In the genomic region with DNA sequence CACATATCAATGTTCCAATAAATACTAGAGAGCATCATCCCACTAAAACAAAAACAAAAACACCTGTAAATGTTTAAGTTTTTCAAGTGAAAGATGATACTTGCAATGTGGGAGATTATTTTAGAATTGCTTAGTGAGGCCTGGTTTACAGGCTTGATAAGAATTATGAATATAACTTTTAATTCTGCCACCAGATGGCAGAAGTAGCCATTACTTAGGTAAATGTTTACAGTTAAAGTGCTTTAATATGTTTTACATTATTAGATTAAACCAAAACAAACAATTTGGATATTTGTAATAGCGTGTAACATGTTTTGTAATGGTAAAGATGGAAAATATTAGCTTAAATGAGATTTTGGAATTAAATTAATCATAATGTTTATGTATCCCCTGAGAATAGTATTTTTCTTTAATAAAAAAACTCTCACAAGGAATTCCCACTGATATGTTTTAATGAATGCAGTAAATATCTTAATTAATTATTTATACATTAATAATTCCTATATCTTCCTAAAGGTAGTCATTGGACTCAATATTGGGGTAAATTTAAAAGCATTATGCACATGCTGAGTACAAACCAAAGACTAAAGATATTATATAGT, we compare ENCODE assay signal across 8 cellular contexts.
DNase-seq lines count a peak whose midpoint lies in the region; ATAC-seq and TF ChIP-seq lines count a peak whose summit lies in the region.
"Had no signal": no experiment of that assay in that cellular context is flagged by ENCODE, and none has a peak within 500 bp of the region (broad histone marks: within the 10 kb centered on the region; RNA-seq: fewer than 3 reads in every experiment).

No MANE protein-coding gene starts in this region.

- peaks cover 4% of the 10 kb centered on the region for H3K27me3 Mint-ChIP-seq in osteocyte (ENCODE audit: unreplicated experiment)

- H3K4me3 Mint-ChIP-seq in osteocyte (ENCODE audit: unreplicated experiment), result no peak overlapping the region

- ATAC-seq in GM19467 (IDR thresholded peaks at IDR 0.05; ENCODE audit: unreplicated experiment), result no peak

- no peak overlapping the region for H3K27ac Mint-ChIP-seq in osteocyte (ENCODE audit: unreplicated experiment)

- no peaks in the 10 kb centered on the region for H3K9me3 Mint-ChIP-seq in osteocyte (ENCODE audit: unreplicated experiment)

- no peaks in the 10 kb centered on the region for H3K4me1 Mint-ChIP-seq in osteocyte (ENCODE audit: unreplicated experiment)

- no peak overlapping the region for H3K4me3 ChIP-seq in choroid plexus epithelial cell (ENCODE audit: low read depth, low read length)

- TF ChIP-seq CTCF in choroid plexus epithelial cell (conservative IDR thresholded peaks at IDR 0.05; ENCODE audit: low read depth, low read length), result peak; percentile 25
- TF ChIP-seq CTCF in osteocyte (IDR thresholded peaks at IDR 0.05), result peak; percentile 67

- DNase-seq in GM04504 (ENCODE audit: low read depth), result peak; percentile 6
- peak; percentile 52 for DNase-seq in NAMALWA (ENCODE audit: low spot score)
- DNase-seq in choroid plexus epithelial cell (ENCODE audit: low read depth), result peak; percentile 43
- DNase-seq in osteocyte (ENCODE audit: extremely low spot score, unreplicated experiment), result no peak
- no peak for DNase-seq in GOT3 (lab: John Stamatoyannopoulos, UW)
- DNase-seq in germinal center (ENCODE audit: low spot score), result no peak
- DNase-seq: activated CD8-positive, alpha-beta memory T cell treated with anti-CD3 and anti-CD28 coated beads for 24 hours had no signal

- no peaks in the 10 kb centered on the region for H3K36me3 Mint-ChIP-seq in osteocyte (ENCODE audit: unreplicated experiment)

Comparison
In these comparisons a context has a peak if more than half of its experiments do, and no peak if none do; other contexts are left out.
1. DNase-seq: peak in GM04504 (single experiment), NAMALWA (single experiment) and choroid plexus epithelial cell (single experiment); none in osteocyte (single experiment), GOT3 (single experiment) and germinal center (single experiment).